13 cellular contexts compared by ENCODE assay signal in genomic region chr4:108370291-108370690, GRCh38.
A peak's percentile ranks its signal among the peaks of the same experiment; 100 is the strongest.
DNase-seq lines count a peak whose midpoint lies in the region; ATAC-seq, FAIRE-seq and TF ChIP-seq lines count a peak whose summit lies in the region.
"Had no signal": no experiment of that assay in that cellular context is flagged by ENCODE, and none has a peak within 500 bp of the region (broad histone marks: within the 10 kb centered on the region; RNA-seq: fewer than 3 reads in every experiment).

No MANE protein-coding gene starts in this region.

- H3K36me3 ChIP-seq in Loucy (ENCODE audit: insufficient read depth, low read length) (no peaks in the 10 kb centered on the region), HepG2 (replicated peaks in 1 of 2; ENCODE audit: control insufficient read depth in 1 of 2, insufficient read depth in 2 of 2, low read length in 2 of 2) (no peaks in the 10 kb centered on the region)
- H3K36me3 ChIP-seq: ascending aorta had no signal

- TF ChIP-seq CTCF in Loucy (conservative IDR thresholded peaks at IDR 0.05; ENCODE audit: low read length), result no peak
- no peak for TF ChIP-seq CTCF in HepG2 (CRISPR knock-in tag; IDR thresholded peaks at IDR 0.05)
- TF ChIP-seq CTCF in GM20000 (IDR thresholded peaks at IDR 0.05; ENCODE audit: extremely low read depth, missing control alignments), result no peak

- H3K27me3 Mint-ChIP-seq in activated CD4-positive, alpha-beta T cell treated with anti-CD3 and anti-CD28 coated beads, Interleukin-2, amount 10 ng/mL, durations not matched to agents 7 days and 5 days, result peaks cover 33% of the 10 kb centered on the region

- FAIRE-seq in HepG2 (lab: Jason Lieb, UNC), result no peak
- FAIRE-seq: small intestine had no signal

- no peaks in the 10 kb centered on the region for H3F3A ChIP-seq in Loucy (ENCODE audit: low read depth)

- H3K4me3 Mint-ChIP-seq in activated CD4-positive, alpha-beta T cell treated with anti-CD3 and anti-CD28 coated beads, Interleukin-2, amount 10 ng/mL, durations not matched to agents 7 days and 5 days, result peak overlapping the region; percentile 45

- TF ChIP-seq EP300 in HepG2 (IDR thresholded peaks at IDR 0.05; ENCODE audit: low read depth in 2 of 2, low read length in 2 of 2) (no peak), HepG2 (CRISPR knock-in tag; IDR thresholded peaks at IDR 0.05; ENCODE audit: borderline replicate concordance) (no peak)

- H3K4me3 ChIP-seq in Loucy (ENCODE audit: low read length, poor library complexity, severe bottlenecking), result no peak overlapping the region
- no peak overlapping the region for H3K4me3 ChIP-seq in HepG2 (replicated peaks in 1 of 3; ENCODE audit: insufficient read depth in 1 of 3, low read depth in 2 of 3, low read length in 3 of 3)
- H3K4me3 ChIP-seq: ascending aorta, testis had no signal

- in situ Hi-C loops in HepG2 (cut with HindIII; ENCODE audit: extremely low pct_ligation_motif_present, low pct_unique_long_range_greater_than_20kb), result no loop called here

- POLR2A ChIA-PET in activated CD4-positive, alpha-beta T cell treated with anti-CD3 and anti-CD28 coated beads, Interleukin-2, amount 10 ng/mL, durations not matched to agents 7 days and 5 days (lab: Charles Lee), result no interaction called here
- POLR2A ChIA-PET in HepG2 (lab: Yijun Ruan, JAX), result no interaction called here

- TF ChIP-seq RAD21 in HepG2 (CRISPR knock-in tag; IDR thresholded peaks at IDR 0.05), result no peak

- H3K9me3 ChIP-seq in Loucy (ENCODE audit: insufficient read depth, low read depth, low read length) (no peaks in the 10 kb centered on the region), HepG2 (ENCODE audit: low read length) (no peaks in the 10 kb centered on the region)
- H3K9me3 ChIP-seq: ascending aorta, testis had no signal

- no peak overlapping the region for H2AFZ ChIP-seq in Loucy (ENCODE audit: low read length)
- H2AFZ ChIP-seq in HepG2 (ENCODE audit: low read length), result no peak overlapping the region

- TF ChIP-seq POLR2A in HepG2 (IDR thresholded peaks at IDR 0.05; ENCODE audit: insufficient read depth in 1 of 2, low read depth in 2 of 2, low read length in 2 of 2), result no peak

- H3K4me1 Mint-ChIP-seq in activated CD4-positive, alpha-beta T cell treated with anti-CD3 and anti-CD28 coated beads, Interleukin-2, amount 10 ng/mL, durations not matched to agents 7 days and 5 days, result peaks cover 45% of the 10 kb centered on the region

- intact Hi-C loops in HepG2 (cut with micrococcal nuclease; ENCODE audit: unreplicated experiment), result no loop called here

- peaks cover 3% of the 10 kb centered on the region for H3K9me3 Mint-ChIP-seq in activated CD4-positive, alpha-beta T cell treated with anti-CD3 and anti-CD28 coated beads, Interleukin-2, amount 10 ng/mL, durations not matched to agents 7 days and 5 days

- H3K27me3 ChIP-seq in Loucy (ENCODE audit: insufficient read depth, low read length, poor library complexity, severe bottlenecking) (no peaks in the 10 kb centered on the region), HepG2 (ENCODE audit: control insufficient read depth in 1 of 2, insufficient read depth in 2 of 2, low read length in 2 of 2) (peaks cover 2 to 15% of the 10 kb centered on the region in 2 experiments; a peak in 2 of 5 replicates)
- H3K27me3 ChIP-seq: ascending aorta, testis had no signal

- ATAC-seq in HepG2, result no peak
- no peak for ATAC-seq in GM18909 (IDR thresholded peaks at IDR 0.05; ENCODE audit: poor library complexity, unreplicated experiment)

- H3K4me2 ChIP-seq in Loucy (ENCODE audit: low read depth, low read length, poor library complexity, severe bottlenecking), result no peak overlapping the region
- no peak overlapping the region for H3K4me2 ChIP-seq in HepG2 (ENCODE audit: low read depth, low read length)

- peak overlapping the region; percentile 13 for H3K9ac ChIP-seq in Loucy (ENCODE audit: low read depth, low read length, poor library complexity, severe bottlenecking)
- no peak overlapping the region for H3K9ac ChIP-seq in HepG2 (ENCODE audit: insufficient read depth, low read depth, low read length)

- H3K9me2 ChIP-seq in Loucy (replicated peaks; ENCODE audit: low read depth, low read length), result no peaks in the 10 kb centered on the region

- H3K4me1 ChIP-seq in Loucy (ENCODE audit: insufficient read depth, low read length, poor library complexity, severe bottlenecking), result peaks cover 65% of the 10 kb centered on the region
- H3K4me1 ChIP-seq in HepG2 (ENCODE audit: insufficient read depth, low read length), result no peaks in the 10 kb centered on the region
- H3K4me1 ChIP-seq: ascending aorta, testis had no signal

- no peaks in the 10 kb centered on the region for H3K79me2 ChIP-seq in Loucy (ENCODE audit: insufficient read depth, low read length)
- no peaks in the 10 kb centered on the region for H3K79me2 ChIP-seq in HepG2 (ENCODE audit: insufficient read depth, low read length)

- 20% methylated on average over 12 of the region's 13 CpGs for WGBS in HepG2 (ENCODE audit: low lambda C conversion rate)

- H3K27ac Mint-ChIP-seq in activated CD4-positive, alpha-beta T cell treated with anti-CD3 and anti-CD28 coated beads, Interleukin-2, amount 10 ng/mL, durations not matched to agents 7 days and 5 days, result peak overlapping the region; percentile 52

- CTCF ChIA-PET in activated CD4-positive, alpha-beta T cell treated with anti-CD3 and anti-CD28 coated beads, Interleukin-2, amount 10 ng/mL, durations not matched to agents 7 days and 5 days (lab: Charles Lee), result no interaction called here
- CTCF ChIA-PET in HepG2 (lab: Yijun Ruan, JAX; ENCODE audit: low intra/inter-chr PET ratio, low total read pairs), result no interaction called here

- H4K20me1 ChIP-seq in Loucy (ENCODE audit: insufficient read depth, low read length, poor library complexity, severe bottlenecking) (no peaks in the 10 kb centered on the region), HepG2 (ENCODE audit: insufficient read depth, low read length) (no peaks in the 10 kb centered on the region)

- DNase-seq in activated CD4-positive, alpha-beta T cell treated with anti-CD3 and anti-CD28 coated beads, Interleukin-2, amount 10 ng/mL, durations not matched to agents 7 days and 5 days, result no peak
- DNase-seq in astrocyte of the hippocampus (ENCODE audit: low read depth, low spot score), result peak; percentile 42
- peak; percentile 55 for DNase-seq in stimulated activated CD4-positive, alpha-beta T cell treated with anti-CD3 and anti-CD28 coated beads, Interleukin-4, amount 100 ng/mL, for 1 hour
- no peak for DNase-seq in HepG2 (ENCODE audit: low spot score)
- no peak for DNase-seq in kidney tubule cell (ENCODE audit: low spot score)
- DNase-seq in GM20000 (ENCODE audit: low spot score), result no peak
- DNase-seq: erythroblast, midbrain, small intestine, testis had no signal

- BruUV-seq in HepG2 (replicated peaks; lab: Mats Ljungman, UMichigan), result no TSS peak

- peaks cover 3% of the 10 kb centered on the region for H3K36me3 Mint-ChIP-seq in activated CD4-positive, alpha-beta T cell treated with anti-CD3 and anti-CD28 coated beads, Interleukin-2, amount 10 ng/mL, durations not matched to agents 7 days and 5 days (ENCODE audit: low read depth)

- no peak overlapping the region for H3K27ac ChIP-seq in HepG2 (ENCODE audit: extremely low read length, insufficient read depth, low read length)
- H3K27ac ChIP-seq: ascending aorta, testis had no signal

TF ChIP-seq in HepG2, 621 proteins besides CTCF, POLR2A, EP300 and RAD21:
- TF ChIP-seq ZFP41 (CRISPR knock-in tag; IDR thresholded peaks at IDR 0.05; ENCODE audit: borderline replicate concordance) (no peak), DNMT3B (CRISPR knock-in tag; conservative IDR thresholded peaks at IDR 0.05) (no peak), SAFB2 (CRISPR knock-in tag; IDR thresholded peaks at IDR 0.05; ENCODE audit: borderline replicate concordance, low read depth) (no peak)
- TF ChIP-seq, protein P1, sequence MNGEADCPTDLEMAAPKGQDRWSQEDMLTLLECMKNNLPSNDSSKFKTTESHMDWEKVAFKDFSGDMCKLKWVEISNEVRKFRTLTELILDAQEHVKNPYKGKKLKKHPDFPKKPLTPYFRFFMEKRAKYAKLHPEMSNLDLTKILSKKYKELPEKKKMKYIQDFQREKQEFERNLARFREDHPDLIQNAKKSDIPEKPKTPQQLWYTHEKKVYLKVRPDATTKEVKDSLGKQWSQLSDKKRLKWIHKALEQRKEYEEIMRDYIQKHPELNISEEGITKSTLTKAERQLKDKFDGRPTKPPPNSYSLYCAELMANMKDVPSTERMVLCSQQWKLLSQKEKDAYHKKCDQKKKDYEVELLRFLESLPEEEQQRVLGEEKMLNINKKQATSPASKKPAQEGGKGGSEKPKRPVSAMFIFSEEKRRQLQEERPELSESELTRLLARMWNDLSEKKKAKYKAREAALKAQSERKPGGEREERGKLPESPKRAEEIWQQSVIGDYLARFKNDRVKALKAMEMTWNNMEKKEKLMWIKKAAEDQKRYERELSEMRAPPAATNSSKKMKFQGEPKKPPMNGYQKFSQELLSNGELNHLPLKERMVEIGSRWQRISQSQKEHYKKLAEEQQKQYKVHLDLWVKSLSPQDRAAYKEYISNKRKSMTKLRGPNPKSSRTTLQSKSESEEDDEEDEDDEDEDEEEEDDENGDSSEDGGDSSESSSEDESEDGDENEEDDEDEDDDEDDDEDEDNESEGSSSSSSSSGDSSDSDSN (CRISPR knock-in tag; IDR thresholded peaks at IDR 0.05), result no peak

Comparison
In these comparisons a context has a peak if more than half of its experiments do, and no peak if none do; other contexts are left out.
1. DNase-seq: peak in astrocyte of the hippocampus (single experiment) and stimulated activated CD4-positive, alpha-beta T cell treated with anti-CD3 and anti-CD28 coated beads, Interleukin-4, amount 100 ng/mL, for 1 hour (single experiment); none in activated CD4-positive, alpha-beta T cell treated with anti-CD3 and anti-CD28 coated beads, Interleukin-2, amount 10 ng/mL, durations not matched to agents 7 days and 5 days (single experiment), HepG2 (single experiment), kidney tubule cell (single experiment) and GM20000 (single experiment).